Comparison of ENCODE assay signal across 17 cellular contexts in the genomic region with DNA sequence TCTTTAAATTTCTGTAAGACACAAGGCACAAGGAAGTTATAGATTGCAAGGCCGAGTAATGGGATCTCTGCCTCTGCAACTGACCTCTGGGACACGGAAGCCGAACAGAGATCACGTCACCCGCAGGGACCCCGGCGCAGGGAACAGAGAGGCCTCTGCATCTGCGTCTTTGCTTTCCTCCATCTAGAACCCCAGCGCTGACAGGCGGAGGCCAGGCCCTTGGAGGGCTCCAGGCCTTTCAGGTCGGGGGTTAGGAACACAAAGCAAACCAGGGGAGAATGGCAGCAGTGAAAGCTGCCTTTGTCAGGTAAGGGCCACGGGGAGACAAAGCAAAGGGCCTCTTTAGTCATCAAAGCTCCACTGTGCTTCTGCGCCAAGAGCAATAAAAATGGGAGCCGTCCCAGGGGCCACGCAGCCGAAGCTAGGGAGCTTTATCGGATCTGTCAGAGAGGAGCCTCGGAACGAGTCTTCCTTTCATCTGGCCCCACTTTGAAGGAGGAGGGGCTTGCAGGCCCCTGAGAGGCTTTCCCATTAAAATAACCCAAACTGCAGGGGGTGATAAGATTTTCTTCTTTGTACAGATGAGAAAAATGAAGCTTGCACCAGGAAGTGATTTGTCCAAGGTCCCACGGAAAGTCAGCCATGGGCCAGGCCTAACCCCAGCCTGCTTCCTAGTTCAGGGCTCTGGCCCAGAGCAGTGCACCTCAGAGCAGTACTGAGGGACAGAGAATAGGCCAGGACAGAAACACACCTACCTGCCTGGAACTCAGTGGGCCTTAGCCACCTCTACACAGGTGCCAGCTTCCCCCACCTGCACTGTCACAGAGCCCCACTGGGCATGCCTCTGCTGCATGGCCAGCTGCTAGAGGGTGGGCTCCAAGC.
"Had no signal": no experiment of that assay in that cellular context is flagged by ENCODE, and none has a peak within 500 bp of the region (broad histone marks: within the 10 kb centered on the region; RNA-seq: fewer than 3 reads in every experiment).

No MANE protein-coding gene starts in this region.

- H3K9me3 Mint-ChIP-seq: activated CD4-positive, alpha-beta T cell treated with anti-CD3 and anti-CD28 coated beads, Interleukin-2, amount 10 ng/mL, durations not matched to agents 7 days and 5 days; activated naive CD8-positive, alpha-beta T cell treated with anti-CD3 and anti-CD28 coated beads, Interleukin-2, amount 10 ng/mL, durations not matched to agents 7 days and 5 days; natural killer cell had no signal

- H3K27ac Mint-ChIP-seq: activated B cell treated with CpG ODN at 0.5 μM for 24 hours; activated naive CD8-positive, alpha-beta T cell treated with anti-CD3 and anti-CD28 coated beads, Interleukin-2, amount 10 ng/mL, durations not matched to agents 7 days and 5 days; natural killer cell; T-helper 17 cell had no signal

- DNase-seq: activated B cell treated with CpG ODN at 0.5 μM for 24 hours; activated CD4-positive, alpha-beta T cell treated with anti-CD3 and anti-CD28 coated beads, Interleukin-2, amount 10 ng/mL, durations not matched to agents 7 days and 5 days; activated CD8-positive, alpha-beta memory T cell treated with anti-CD3 and anti-CD28 coated beads for 24 hours; activated gamma-delta T cell treated with Interleukin-2 at 50 U/mL for 16 hours; activated naive CD8-positive, alpha-beta T cell treated with anti-CD3 and anti-CD28 coated beads, Interleukin-2, amount 10 ng/mL, durations not matched to agents 7 days and 5 days; effector memory CD4-positive, alpha-beta T cell; head of caudate nucleus; left lung; mammary epithelial cell; natural killer cell; right lobe of liver; spleen; stimulated activated CD4-positive, alpha-beta T cell treated with anti-CD3 and anti-CD28 coated beads, Interleukin-1b, Interleukin-23, amount 100 ng/mL, for 48 hours; T-helper 17 cell; uterus had no signal

- H3K27me3 ChIP-seq: left lung, right lobe of liver, spleen, uterus had no signal

- H3K9me3 ChIP-seq: left lung, prostate gland, right lobe of liver, spleen, uterus had no signal

- H3K27me3 Mint-ChIP-seq: activated B cell treated with CpG ODN at 0.5 μM for 24 hours; activated CD4-positive, alpha-beta T cell treated with anti-CD3 and anti-CD28 coated beads, Interleukin-2, amount 10 ng/mL, durations not matched to agents 7 days and 5 days; activated naive CD8-positive, alpha-beta T cell treated with anti-CD3 and anti-CD28 coated beads, Interleukin-2, amount 10 ng/mL, durations not matched to agents 7 days and 5 days; T-helper 17 cell had no signal

- ATAC-seq: left lung, T-helper 17 cell had no signal

- H3K4me1 ChIP-seq: left lung, prostate gland, right lobe of liver, spleen, uterus had no signal

- H3K4me3 Mint-ChIP-seq: activated B cell treated with CpG ODN at 0.5 μM for 24 hours; activated CD4-positive, alpha-beta T cell treated with anti-CD3 and anti-CD28 coated beads, Interleukin-2, amount 10 ng/mL, durations not matched to agents 7 days and 5 days; activated naive CD8-positive, alpha-beta T cell treated with anti-CD3 and anti-CD28 coated beads, Interleukin-2, amount 10 ng/mL, durations not matched to agents 7 days and 5 days; natural killer cell; T-helper 17 cell had no signal

- H3K4me1 Mint-ChIP-seq: activated B cell treated with CpG ODN at 0.5 μM for 24 hours; activated CD4-positive, alpha-beta T cell treated with anti-CD3 and anti-CD28 coated beads, Interleukin-2, amount 10 ng/mL, durations not matched to agents 7 days and 5 days; activated naive CD8-positive, alpha-beta T cell treated with anti-CD3 and anti-CD28 coated beads, Interleukin-2, amount 10 ng/mL, durations not matched to agents 7 days and 5 days; natural killer cell; T-helper 17 cell had no signal

- H3K36me3 Mint-ChIP-seq: natural killer cell had no signal

- H3K36me3 ChIP-seq: left lung, prostate gland, right lobe of liver, spleen, uterus had no signal

- H3K4me3 ChIP-seq: left lung, prostate gland, right lobe of liver, spleen, uterus had no signal

- H3K27ac ChIP-seq: epithelial cell of prostate, left lung, prostate gland, right lobe of liver, spleen, uterus had no signal
